In genomic region chr15:84079325-84079884, GRCh38 we compare ENCODE assay signal across 8 cellular contexts.
DNase-seq lines count a peak whose midpoint lies in the region; ATAC-seq and TF ChIP-seq lines count a peak whose summit lies in the region.
"Not testable (repeated sequence)": the region's sequence is repeated elsewhere in the genome, so short reads cannot be mapped to it uniquely, and the experiment has no call there.

No MANE protein-coding gene starts in this region.

- WGBS in mesenchymal stem cell, result 31% methylated on average over 14 of the region's 15 CpGs
- 11 to 22% methylated on average over 15 of the region's 15 CpGs for WGBS in sigmoid colon, 2 donors

- H4K20me1 ChIP-seq in BLaER1 treated with 17β-estradiol and CSF1 and Interleukin-3, amounts not matched to agents 10 nM and 100 nM, result not testable (repeated sequence)

- H2AK5ac ChIP-seq in mesenchymal stem cell (ENCODE audit: low read length, severe bottlenecking), result not testable (repeated sequence)

- H4K8ac ChIP-seq in mesenchymal stem cell (ENCODE audit: low read length), result not testable (repeated sequence)

- CTCF ChIA-PET in HEK293 (lab: Yijun Ruan, JAX), result interaction anchor here (0.7 kb wide), 2 partner anchors 45 to 514 kb away, joined by 3 to 5 read pairs; no protein-coding TSS in a partner anchor
- CTCF ChIA-PET in T-cell (lab: Charles Lee), result not testable (repeated sequence)

- H3K27ac ChIP-seq in BLaER1 treated with 17β-estradiol and CSF1 and Interleukin-3, amounts not matched to agents 10 nM and 100 nM; HEK293 (ENCODE audit: extremely low read depth, low read depth, low read length); mesenchymal stem cell (ENCODE audit: low read length, poor library complexity, severe bottlenecking): not testable (repeated sequence)
- H3K27ac ChIP-seq in sigmoid colon, result peak overlapping the region in 2 of 4 donors; percentile 51 to 76

- H2BK120ac ChIP-seq in mesenchymal stem cell (ENCODE audit: low read depth, low read length), result not testable (repeated sequence)

- not testable (repeated sequence) for H3K36me3 Mint-ChIP-seq in T-cell; activated naive CD8-positive, alpha-beta T cell treated with anti-CD3 and anti-CD28 coated beads for 36 hours

- H3K23ac ChIP-seq in mesenchymal stem cell (ENCODE audit: low read length in 2 of 2), result not testable (repeated sequence)

- not testable (repeated sequence) for H4K91ac ChIP-seq in mesenchymal stem cell (ENCODE audit: low read length)

- POLR2A ChIA-PET in HEK293 (lab: Yijun Ruan, JAX), result interaction anchor here (1.1 to 1.6 kb wide), 2 partner anchors 8 to 11 kb away, joined by 3 to 4 read pairs; no protein-coding TSS in a partner anchor
- POLR2A ChIA-PET in T-cell (lab: Charles Lee), result not testable (repeated sequence)

- intact Hi-C loops in sigmoid colon (cut with DNase I), result not testable (repeated sequence)

- peak overlapping the region; percentile 70 to 80 (median 73) for H3K4me3 Mint-ChIP-seq in T-cell
- peak overlapping the region; percentile 77 for H3K4me3 Mint-ChIP-seq in activated naive CD8-positive, alpha-beta T cell treated with anti-CD3 and anti-CD28 coated beads for 36 hours

- not testable (repeated sequence) for H2BK12ac ChIP-seq in mesenchymal stem cell (ENCODE audit: low read length in 2 of 2)

- not testable (repeated sequence) for H3K36me3 ChIP-seq in BLaER1 treated with 17β-estradiol and CSF1 and Interleukin-3, amounts not matched to agents 10 nM and 100 nM; HEK293 (ENCODE audit: control insufficient read depth in 2 of 2, insufficient read depth in 1 of 2, low read length in 2 of 2); mesenchymal stem cell (ENCODE audit: control insufficient read depth in 1 of 2, insufficient read depth in 2 of 2, low read depth in 1 of 2, low read length in 2 of 2); sigmoid colon

- H3K4ac ChIP-seq in mesenchymal stem cell (ENCODE audit: low read depth in 1 of 2, low read length in 2 of 2), result not testable (repeated sequence)

- not testable (repeated sequence) for TF ChIP-seq EP300 in sigmoid colon (IDR thresholded peaks at IDR 0.05)

- H3K4me2 ChIP-seq in BLaER1 treated with 17β-estradiol and CSF1 and Interleukin-3, amounts not matched to agents 10 nM and 100 nM, result peak overlapping the region; percentile 85 to 95 (median 93)
- H3K4me2 ChIP-seq in mesenchymal stem cell (ENCODE audit: low read length, poor library complexity, severe bottlenecking), result peak overlapping the region; percentile 99

- not testable (repeated sequence) for H2BK15ac ChIP-seq in mesenchymal stem cell (ENCODE audit: low read depth, poor library complexity, severe bottlenecking)

- H3K9me3 Mint-ChIP-seq in T-cell; activated naive CD8-positive, alpha-beta T cell treated with anti-CD3 and anti-CD28 coated beads for 36 hours: not testable (repeated sequence)

- H3K27ac Mint-ChIP-seq in T-cell; activated naive CD8-positive, alpha-beta T cell treated with anti-CD3 and anti-CD28 coated beads for 36 hours: not testable (repeated sequence)

- DNase-seq in NCI-H2196 treated with DMSO at 0.1 percent for 48 hours (lab: John Stamatoyannopoulos, UW; ENCODE audit: unreplicated experiment), result peak; percentile 5
- DNase-seq in T-cell; activated naive CD8-positive, alpha-beta T cell treated with anti-CD3 and anti-CD28 coated beads for 36 hours; epithelial cell of proximal tubule (ENCODE audit: low read depth); mesenchymal stem cell; sigmoid colon: not testable (repeated sequence)

- ATAC-seq in T-cell (replicated peaks in 1 of 4), result not testable (repeated sequence)

- H3K27me3 Mint-ChIP-seq in T-cell, result peaks cover 57 to 64% of the 10 kb centered on the region in 2 donors
- peaks cover 84% of the 10 kb centered on the region for H3K27me3 Mint-ChIP-seq in activated naive CD8-positive, alpha-beta T cell treated with anti-CD3 and anti-CD28 coated beads for 36 hours

- H3K9ac ChIP-seq in BLaER1 treated with 17β-estradiol and CSF1 and Interleukin-3, amounts not matched to agents 10 nM and 100 nM; mesenchymal stem cell (ENCODE audit: low read length): not testable (repeated sequence)

- peaks cover 0 to 11% (median 8%) of the 10 kb centered on the region in 10 experiments; a peak in 11 of 20 replicates for H3K4me1 ChIP-seq in BLaER1 treated with 17β-estradiol and CSF1 and Interleukin-3, amounts not matched to agents 10 nM and 100 nM
- H3K4me1 ChIP-seq in HEK293 (ENCODE audit: control insufficient read depth, insufficient read depth, low read length) (peaks cover 13% of the 10 kb centered on the region), sigmoid colon (peaks cover 0 to 11% (median 3%) of the 10 kb centered on the region in 4 donors)
- not testable (repeated sequence) for H3K4me1 ChIP-seq in mesenchymal stem cell (ENCODE audit: control insufficient read depth, insufficient read depth, low read depth, low read length)

- not testable (repeated sequence) for H3K14ac ChIP-seq in mesenchymal stem cell (ENCODE audit: low read length in 2 of 2)

- peak overlapping the region; percentile 51 to 74 (median 64); a peak in 18 of 20 replicates for H3K4me3 ChIP-seq in BLaER1 treated with 17β-estradiol and CSF1 and Interleukin-3, amounts not matched to agents 10 nM and 100 nM
- H3K4me3 ChIP-seq in HEK293 (ENCODE audit: low read depth, low read length) (peak overlapping the region; percentile 89), epithelial cell of proximal tubule (ENCODE audit: low read depth, low read length) (peak overlapping the region; percentile 60), mesenchymal stem cell (ENCODE audit: insufficient read depth in 1 of 2, low read depth in 1 of 2, low read length in 2 of 2) (peak overlapping the region in 1 of 2 experiments; percentile 75), sigmoid colon (peak overlapping the region in 3 of 4 donors; percentile 58 to 61 (median 60))

- H3K18ac ChIP-seq in mesenchymal stem cell (ENCODE audit: low read depth in 1 of 2, low read length in 2 of 2), result not testable (repeated sequence)

- not testable (repeated sequence) for TF ChIP-seq POLR2A in sigmoid colon (IDR thresholded peaks at IDR 0.05)

- H3K4me1 Mint-ChIP-seq in T-cell, result peaks cover 8 to 15% (median 13%) of the 10 kb centered on the region in 3 donors
- H3K4me1 Mint-ChIP-seq in activated naive CD8-positive, alpha-beta T cell treated with anti-CD3 and anti-CD28 coated beads for 36 hours, result not testable (repeated sequence)

- not testable (repeated sequence) for H2BK5ac ChIP-seq in mesenchymal stem cell (ENCODE audit: low read depth, low read length, poor library complexity, severe bottlenecking)

- H3K27me3 ChIP-seq in BLaER1 treated with 17β-estradiol and CSF1 and Interleukin-3, amounts not matched to agents 10 nM and 100 nM, result peaks cover 0 to 20% (median 12%) of the 10 kb centered on the region in 11 experiments; a peak in 18 of 22 replicates
- peaks cover 9 to 11% of the 10 kb centered on the region in 2 experiments for H3K27me3 ChIP-seq in mesenchymal stem cell (ENCODE audit: control insufficient read depth in 1 of 2, insufficient read depth in 1 of 2, low read length in 2 of 2)
- not testable (repeated sequence) for H3K27me3 ChIP-seq in sigmoid colon

- H3K9me3 ChIP-seq in BLaER1 treated with 17β-estradiol and CSF1 and Interleukin-3, amounts not matched to agents 10 nM and 100 nM (replicated peaks in 1 of 11); HEK293 (ENCODE audit: control insufficient read depth, insufficient read depth, low read depth, low read length); mesenchymal stem cell (ENCODE audit: control insufficient read depth, low read length); sigmoid colon: not testable (repeated sequence)

- H3K79me1 ChIP-seq in mesenchymal stem cell (replicated peaks; ENCODE audit: low read length, poor library complexity, severe bottlenecking), result not testable (repeated sequence)

- H2AFZ ChIP-seq in mesenchymal stem cell (ENCODE audit: low read depth, low read length), result peak overlapping the region; percentile 71

- not testable (repeated sequence) for TF ChIP-seq CTCF in HEK293 (tag by site-specific recombination; IDR thresholded peaks at IDR 0.05); epithelial cell of proximal tubule (conservative IDR thresholded peaks at IDR 0.05; ENCODE audit: low read depth, low read length); sigmoid colon (IDR thresholded peaks at IDR 0.05)

TF ChIP-seq in HEK293, 187 proteins besides CTCF, POLR2A, EP300 and RAD21:
- TF ChIP-seq ZBTB20 (tag by site-specific recombination; IDR thresholded peaks at IDR 0.05) (peak; percentile 49), ZNF335 (tag by site-specific recombination; conservative IDR thresholded peaks at IDR 0.05) (peak; percentile 69), ZNF585B (tag by site-specific recombination; IDR thresholded peaks at IDR 0.05) (0 out of 2 replicates have a peak, but pooled peaks have one; percentile 34), ZNF76 (tag by site-specific recombination; IDR thresholded peaks at IDR 0.05; ENCODE audit: borderline replicate concordance, low read depth) (peak; percentile 64; the same call in 1 of the 2 replicates), ZNF600 (tag by site-specific recombination; IDR thresholded peaks at IDR 0.05) (peak; percentile 75), ZNF398 (tag by site-specific recombination; IDR thresholded peaks at IDR 0.05) (peak; percentile 9; the same call in 1 of the 2 replicates)
